In genomic region chr6:40443842-40444241, GRCh38 we compare ENCODE assay signal across 32 cellular contexts.
"Had no signal": no experiment of that assay in that cellular context is flagged by ENCODE, and none has a peak within 500 bp of the region (broad histone marks: within the 10 kb centered on the region; RNA-seq: fewer than 3 reads in every experiment).

No MANE protein-coding gene starts in this region.

- H3K4me2 ChIP-seq: hepatocyte had no signal

- DNase-seq: activated B cell treated with CpG ODN at 0.5 μM for 24 hours; activated CD4-positive, alpha-beta T cell treated with anti-CD3 and anti-CD28 coated beads for 48 hours; activated CD4-positive, alpha-beta T cell treated with anti-CD3 and anti-CD28 coated beads, Interleukin-2, amount 50 U/mL, for 1 hour; activated CD4-positive, alpha-beta T cell treated with anti-CD3 and anti-CD28 coated beads, Interleukin-2, amount 50 U/mL, for 48 hours; activated CD8-positive, alpha-beta memory T cell treated with anti-CD3 and anti-CD28 coated beads for 24 hours; activated CD8-positive, alpha-beta T cell treated with anti-CD3 and anti-CD28 coated beads for 36 hours; activated effector memory CD4-positive, alpha-beta T cell treated with anti-CD3 and anti-CD28 coated beads, Interleukin-2, amount 50 U/mL, for 16 hours; activated naive CD4-positive, alpha-beta T cell treated with anti-CD3 and anti-CD28 coated beads for 36 hours; activated naive CD8-positive, alpha-beta T cell treated with anti-CD3 and anti-CD28 coated beads, Interleukin-2, amount 10 ng/mL, durations not matched to agents 7 days and 5 days; activated T-cell treated with anti-CD3 and anti-CD28 coated beads, Interleukin-2, amount 50 U/mL, for 1 hour; activated T-cell treated with anti-CD3 and anti-CD28 coated beads, Interleukin-2, amount 50 U/mL, for 48 hours; central memory CD4-positive, alpha-beta T cell; cerebellar nuclear complex; colonic mucosa; effector CD8-positive, alpha-beta T cell; esophagus squamous epithelium; foreskin melanocyte; heart right ventricle; T1000 had no signal

- ATAC-seq: activated CD4-positive, CD25-positive, alpha-beta regulatory T cell treated with anti-CD3 and anti-CD28 coated beads, Interleukin-2, amount 50 U/mL, for 24 hours; activated CD8-positive, alpha-beta T cell treated with anti-CD3 and anti-CD28 coated beads for 36 hours; gastroesophageal sphincter; heart right ventricle had no signal

- H2AFZ ChIP-seq: hepatocyte had no signal

- H3K4me1 ChIP-seq: ascending aorta, breast epithelium, colonic mucosa, esophagus squamous epithelium, gastroesophageal sphincter, heart right ventricle had no signal

- H3K79me2 ChIP-seq: hepatocyte had no signal

- H3K27ac ChIP-seq: ascending aorta, breast epithelium, cardiac muscle cell, epithelial cell of prostate, esophagus squamous epithelium, gastroesophageal sphincter, heart right ventricle had no signal

- H3K4me3 ChIP-seq: ascending aorta, breast epithelium, cardiac muscle cell, colonic mucosa, esophagus squamous epithelium, gastroesophageal sphincter, heart right ventricle, hepatocyte had no signal

- H3K9me3 Mint-ChIP-seq: activated B cell treated with CpG ODN at 0.5 μM for 24 hours; activated CD8-positive, alpha-beta T cell treated with anti-CD3 and anti-CD28 coated beads for 36 hours; activated naive CD4-positive, alpha-beta T cell treated with anti-CD3 and anti-CD28 coated beads for 36 hours; activated naive CD4-positive, alpha-beta T cell treated with anti-CD3 and anti-CD28 coated beads, Interleukin-2, amount 50 U/mL, for 24 hours; activated naive CD8-positive, alpha-beta T cell treated with anti-CD3 and anti-CD28 coated beads, Interleukin-2, amount 10 ng/mL, durations not matched to agents 7 days and 5 days; activated T-helper 1 cell treated with anti-CD3 and anti-CD28 coated beads, Interleukin-12 subunit alpha, Interleukin-12 subunit beta, Interleukin-2, Interleukin-4 antibody, amounts not matched to agents 30 ng/mL and 10 ng/mL and 1 ng/mL, durations not matched to agents 14 hours and 24 hours and 36 hours; activated T-helper 2 cell treated with anti-CD3 and anti-CD28 coated beads, Interferon-gamma antibody, Interleukin-2, Interleukin-4, amounts not matched to agents 10 μg/mL and 5 μg/mL and 100 μg/mL, durations not matched to agents 14 hours and 24 hours and 36 hours; brain; T-helper 1 cell treated with Interleukin-12 subunit alpha and Interleukin-12 subunit beta and Interleukin-4 antibody, amounts not matched to agents 30 μg/mL and 1 μg/mL, for 36 hours; T-helper 2 cell treated with Interferon-gamma antibody and Interleukin-4, amounts not matched to agents 5 μg/mL and 100 μg/mL, for 36 hours had no signal

- H3K27me3 ChIP-seq: ascending aorta, breast epithelium, colonic mucosa, gastroesophageal sphincter, hepatocyte had no signal

- H3K36me3 Mint-ChIP-seq: activated naive CD4-positive, alpha-beta T cell treated with anti-CD3 and anti-CD28 coated beads, Interleukin-2, amount 50 U/mL, for 24 hours; activated naive CD8-positive, alpha-beta T cell treated with anti-CD3 and anti-CD28 coated beads, Interleukin-2, amount 10 ng/mL, durations not matched to agents 7 days and 5 days; brain had no signal

- H3K36me3 ChIP-seq: ascending aorta, breast epithelium, cardiac muscle cell, colonic mucosa, esophagus squamous epithelium, gastroesophageal sphincter, heart right ventricle had no signal

- H3K4me1 Mint-ChIP-seq: activated B cell treated with CpG ODN at 0.5 μM for 24 hours had no signal

- H3K9me3 ChIP-seq: ascending aorta, breast epithelium, colonic mucosa, esophagus squamous epithelium, gastroesophageal sphincter, heart right ventricle had no signal

- H3K4me3 Mint-ChIP-seq: activated B cell treated with CpG ODN at 0.5 μM for 24 hours; activated CD8-positive, alpha-beta T cell treated with anti-CD3 and anti-CD28 coated beads for 36 hours; activated naive CD4-positive, alpha-beta T cell treated with anti-CD3 and anti-CD28 coated beads for 36 hours; activated naive CD4-positive, alpha-beta T cell treated with anti-CD3 and anti-CD28 coated beads, Interleukin-2, amount 50 U/mL, for 24 hours; activated naive CD8-positive, alpha-beta T cell treated with anti-CD3 and anti-CD28 coated beads, Interleukin-2, amount 10 ng/mL, durations not matched to agents 7 days and 5 days; activated T-helper 1 cell treated with anti-CD3 and anti-CD28 coated beads, Interleukin-12 subunit alpha, Interleukin-12 subunit beta, Interleukin-2, Interleukin-4 antibody, amounts not matched to agents 30 ng/mL and 10 ng/mL and 1 ng/mL, durations not matched to agents 14 hours and 24 hours and 36 hours; brain; T-helper 1 cell treated with Interleukin-12 subunit alpha and Interleukin-12 subunit beta and Interleukin-4 antibody, amounts not matched to agents 30 μg/mL and 1 μg/mL, for 36 hours; T-helper 2 cell treated with Interferon-gamma antibody and Interleukin-4, amounts not matched to agents 5 μg/mL and 100 μg/mL, for 36 hours had no signal

- H3K27me3 Mint-ChIP-seq: activated CD8-positive, alpha-beta T cell treated with anti-CD3 and anti-CD28 coated beads for 36 hours; activated naive CD4-positive, alpha-beta T cell treated with anti-CD3 and anti-CD28 coated beads, Interleukin-2, amount 50 U/mL, for 24 hours had no signal

- H3K27ac Mint-ChIP-seq: activated B cell treated with CpG ODN at 0.5 μM for 24 hours; activated CD8-positive, alpha-beta T cell treated with anti-CD3 and anti-CD28 coated beads for 36 hours; activated naive CD4-positive, alpha-beta T cell treated with anti-CD3 and anti-CD28 coated beads for 36 hours; activated naive CD4-positive, alpha-beta T cell treated with anti-CD3 and anti-CD28 coated beads, Interleukin-2, amount 50 U/mL, for 24 hours; activated naive CD8-positive, alpha-beta T cell treated with anti-CD3 and anti-CD28 coated beads, Interleukin-2, amount 10 ng/mL, durations not matched to agents 7 days and 5 days; activated T-helper 1 cell treated with anti-CD3 and anti-CD28 coated beads, Interleukin-12 subunit alpha, Interleukin-12 subunit beta, Interleukin-2, Interleukin-4 antibody, amounts not matched to agents 30 ng/mL and 10 ng/mL and 1 ng/mL, durations not matched to agents 14 hours and 24 hours and 36 hours; activated T-helper 2 cell treated with anti-CD3 and anti-CD28 coated beads, Interferon-gamma antibody, Interleukin-2, Interleukin-4, amounts not matched to agents 10 μg/mL and 5 μg/mL and 100 μg/mL, durations not matched to agents 14 hours and 24 hours and 36 hours; T-helper 1 cell treated with Interleukin-12 subunit alpha and Interleukin-12 subunit beta and Interleukin-4 antibody, amounts not matched to agents 30 μg/mL and 1 μg/mL, for 36 hours; T-helper 2 cell treated with Interferon-gamma antibody and Interleukin-4, amounts not matched to agents 5 μg/mL and 100 μg/mL, for 36 hours had no signal
